Comparison of ENCODE assay signal across 8 cellular contexts in the genomic region with DNA sequence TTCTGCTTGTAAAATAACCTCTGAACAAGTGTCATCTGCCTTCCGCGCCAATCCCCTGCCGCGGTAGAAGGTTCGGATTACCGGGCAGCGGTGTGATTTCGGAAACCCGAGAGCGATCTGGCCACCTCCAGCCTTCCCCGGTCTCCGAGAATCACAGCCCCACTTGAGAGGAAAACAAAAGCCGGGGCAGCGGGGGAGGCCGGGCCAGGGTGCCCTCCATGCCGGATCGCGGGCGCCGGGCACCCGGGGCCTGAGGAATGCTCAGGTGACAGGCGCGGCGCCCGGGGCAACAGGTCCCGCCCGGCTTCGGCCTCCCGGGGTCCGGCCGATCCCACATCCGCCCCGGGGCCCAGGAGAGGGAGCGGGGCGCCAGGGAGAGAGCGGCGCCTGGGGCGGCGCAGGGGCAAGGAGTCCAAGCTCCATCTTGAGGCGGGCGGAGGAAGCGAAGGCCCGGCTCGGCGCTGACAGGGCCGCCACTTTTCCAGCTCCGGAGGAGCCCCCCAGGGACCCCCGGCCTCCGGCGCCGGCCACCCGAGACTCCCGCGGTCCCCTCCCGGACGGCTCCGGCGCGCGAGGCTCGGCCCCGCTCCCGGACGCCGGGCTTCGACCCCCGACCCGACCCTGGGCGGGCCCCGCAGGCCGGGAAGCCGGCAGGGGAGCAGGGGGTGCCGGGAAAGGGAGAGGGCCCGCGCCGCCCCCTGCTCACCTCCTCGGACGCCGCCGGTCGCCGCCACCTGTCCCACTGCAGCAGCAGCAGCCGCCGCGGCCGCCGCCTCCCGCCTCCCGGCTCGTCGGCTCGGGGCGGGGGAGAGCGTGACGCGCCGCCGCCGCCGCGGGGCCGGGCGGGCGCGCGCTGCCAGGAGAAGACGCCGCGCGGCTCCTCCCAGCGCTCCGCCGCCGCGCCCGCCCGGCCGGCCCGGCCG.
DNase-seq lines count a peak whose midpoint lies in the region; ATAC-seq and TF ChIP-seq lines count a peak whose summit lies in the region.

Gene CLIP1 (minus strand): TSS at position 855 of the 923 bp plus-strand sequence. CDS start 42,217 bp downstream, outside the sequence.

- H3K36me3 Mint-ChIP-seq in stimulated activated naive CD8-positive, alpha-beta T cell treated with anti-CD3 and anti-CD28 coated beads, Interleukin-15, Interleukin-2, amounts not matched to agents 100 ng/mL and 50 ng/mL, for 24 hours (ENCODE audit: low read depth) = peaks cover 4% of the 10 kb centered on the region

- peaks cover 42% of the 10 kb centered on the region for H3K4me1 Mint-ChIP-seq in stimulated activated naive CD8-positive, alpha-beta T cell treated with anti-CD3 and anti-CD28 coated beads, Interleukin-15, Interleukin-2, amounts not matched to agents 100 ng/mL and 50 ng/mL, for 24 hours (ENCODE audit: low read depth)

- H3K36me3 ChIP-seq in muscle layer of colon (ENCODE audit: insufficient read depth, low read length) = no peaks in the 10 kb centered on the region

- peak; percentile 43 for TF ChIP-seq CTCF in AG09309 (IDR thresholded peaks at IDR 0.05; ENCODE audit: control insufficient read depth, insufficient read depth, low read depth, low read length, missing control alignments)

- no peaks in the 10 kb centered on the region for H3K27me3 ChIP-seq in muscle layer of colon (ENCODE audit: control insufficient read depth in 1 of 2, insufficient read depth in 2 of 2, low read length in 2 of 2)

- H3K4me3 Mint-ChIP-seq in stimulated activated naive CD8-positive, alpha-beta T cell treated with anti-CD3 and anti-CD28 coated beads, Interleukin-15, Interleukin-2, amounts not matched to agents 100 ng/mL and 50 ng/mL, for 24 hours = peak within 1 kb of the TSS; percentile 92

- peak within 1 kb of the TSS; percentile 99 for H3K9ac ChIP-seq in muscle layer of colon (ENCODE audit: low read length)

- ATAC-seq in GM18520 (IDR thresholded peaks at IDR 0.05; ENCODE audit: unreplicated experiment) (peak; percentile 55), HG03097 (IDR thresholded peaks at IDR 0.05; ENCODE audit: low FRiP score, unreplicated experiment) (peak; percentile 57)

- DNase-seq in AG09309 (ENCODE audit: low read depth) (no peak), NOMO-1 (lab: John Stamatoyannopoulos, UW; ENCODE audit: unreplicated experiment in 2 of 2) (peak; percentile 37 to 74), activated T-cell treated with anti-CD3 and anti-CD28 coated beads for 48 hours (ENCODE audit: low read depth) (peak; percentile 59), erythroblast (lab: John Stamatoyannopoulos, UW) (peak; percentile 68 to 86)

- TF ChIP-seq POLR2A in erythroblast (IDR thresholded peaks at IDR 0.05; ENCODE audit: low read length) = peak; percentile 19

- H3K4me1 ChIP-seq in muscle layer of colon (ENCODE audit: insufficient read depth, low read length) = peaks cover 43% of the 10 kb centered on the region

- no peaks in the 10 kb centered on the region for H3K9me3 Mint-ChIP-seq in stimulated activated naive CD8-positive, alpha-beta T cell treated with anti-CD3 and anti-CD28 coated beads, Interleukin-15, Interleukin-2, amounts not matched to agents 100 ng/mL and 50 ng/mL, for 24 hours

- H3K9me3 ChIP-seq in muscle layer of colon (ENCODE audit: low read length) = no peaks in the 10 kb centered on the region

- no peaks in the 10 kb centered on the region for H3K27me3 Mint-ChIP-seq in stimulated activated naive CD8-positive, alpha-beta T cell treated with anti-CD3 and anti-CD28 coated beads, Interleukin-15, Interleukin-2, amounts not matched to agents 100 ng/mL and 50 ng/mL, for 24 hours

- H3K4me3 ChIP-seq in AG09309 (ENCODE audit: control insufficient read depth, low read depth, low read length) (peak within 1 kb of the TSS; percentile 75), muscle layer of colon (ENCODE audit: low read depth in 1 of 2, low read length in 2 of 2) (peak within 1 kb of the TSS; percentile 77 to 84)

- peak within 1 kb of the TSS; percentile 100 for H3K27ac ChIP-seq in muscle layer of colon (ENCODE audit: low read depth, low read length)

- H3K27ac Mint-ChIP-seq in stimulated activated naive CD8-positive, alpha-beta T cell treated with anti-CD3 and anti-CD28 coated beads, Interleukin-15, Interleukin-2, amounts not matched to agents 100 ng/mL and 50 ng/mL, for 24 hours = peak within 1 kb of the TSS; percentile 91
